In the genomic region with DNA sequence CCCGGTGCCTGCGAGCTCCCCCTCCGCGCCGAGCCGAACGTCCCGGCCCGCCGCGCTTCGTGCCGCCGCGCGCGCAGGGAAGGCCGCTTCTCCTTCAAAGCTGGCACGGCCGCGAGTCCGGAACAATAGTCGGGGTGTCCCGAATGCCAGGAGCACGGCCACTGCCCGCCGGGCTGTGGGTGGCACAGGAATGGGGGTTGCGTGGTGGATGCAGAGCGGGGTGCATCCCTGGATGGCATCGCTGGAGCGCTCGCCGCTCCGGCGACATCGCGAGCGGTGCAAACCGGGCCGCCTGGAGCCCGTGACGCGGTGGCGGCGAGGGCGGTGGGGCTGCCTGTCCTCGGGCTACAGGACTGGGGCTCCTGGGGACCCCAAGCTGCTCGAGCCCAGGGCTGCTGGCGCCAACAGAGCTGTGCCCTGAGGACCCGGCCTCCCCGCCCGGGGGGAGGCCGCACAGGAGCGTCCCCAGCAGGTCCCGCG, we compare ENCODE assay signal across 8 cellular contexts. TPM values are rescaled to one million over a fixed set of nuclear protein-coding genes. Genes with fewer than 3 reads are reported as not detected.
A peak's percentile ranks its signal among the peaks of the same experiment; 100 is the strongest.
DNase-seq lines count a peak whose midpoint lies in the region; ATAC-seq and TF ChIP-seq lines count a peak whose summit lies in the region.

No MANE protein-coding gene starts in this region.

- BruUV-seq in PC-9 (replicated peaks; lab: Mats Ljungman, UMichigan): no TSS peak

- H3K27me3 Mint-ChIP-seq in GM23338 (ENCODE audit: insufficient read depth, low read depth, poor library complexity): peaks cover 68% of the 10 kb centered on the region
- H3K27me3 Mint-ChIP-seq in effector memory CD8-positive, alpha-beta T cell: peaks cover 51 to 80% of the 10 kb centered on the region in 2 donors

- H3K4me2 ChIP-seq in GM23338: peak overlapping the region; percentile 96
- peak overlapping the region; percentile 100 for H3K4me2 ChIP-seq in PC-9

- no peaks in the 10 kb centered on the region for H3K9me3 ChIP-seq in PC-9 (ENCODE audit: insufficient read depth, low read depth)
- H3K9me3 ChIP-seq in muscle layer of colon (ENCODE audit: low read length): no peaks in the 10 kb centered on the region

- H3K4me1 ChIP-seq in GM23338 (ENCODE audit: insufficient read depth) (peaks cover 32% of the 10 kb centered on the region), PC-9 (replicated peaks; ENCODE audit: insufficient read depth) (peaks cover 24% of the 10 kb centered on the region), muscle layer of colon (ENCODE audit: insufficient read depth, low read length) (peaks cover 24% of the 10 kb centered on the region)

- no peaks in the 10 kb centered on the region for H3K36me3 ChIP-seq in GM23338 (ENCODE audit: insufficient read depth)
- no peaks in the 10 kb centered on the region for H3K36me3 ChIP-seq in PC-9 (ENCODE audit: low read depth)
- H3K36me3 ChIP-seq in muscle layer of colon (ENCODE audit: insufficient read depth, low read length): no peaks in the 10 kb centered on the region

- H3K9me2 ChIP-seq in GM23338 (ENCODE audit: insufficient read depth) (no peaks in the 10 kb centered on the region), PC-9 (ENCODE audit: insufficient read depth) (no peaks in the 10 kb centered on the region)

- H3K4me3 ChIP-seq in GM08714 (ENCODE audit: low read length): peak overlapping the region; percentile 83
- peak overlapping the region; percentile 81 for H3K4me3 ChIP-seq in GM23338
- peak overlapping the region; percentile 69 for H3K4me3 ChIP-seq in PC-9
- H3K4me3 ChIP-seq in muscle layer of colon (ENCODE audit: low read depth in 1 of 2, low read length in 2 of 2): peak overlapping the region; percentile 67 to 88

- CTCF ChIA-PET in PC-9 (lab: Charles Lee): no interaction called here

- no peaks in the 10 kb centered on the region; the same call in 1 of the 2 replicates for H3K79me2 ChIP-seq in GM23338 (replicated peaks; ENCODE audit: insufficient read depth)
- no peaks in the 10 kb centered on the region for H3K79me2 ChIP-seq in PC-9 (ENCODE audit: low read depth)

- H3F3A ChIP-seq in GM23338 (replicated peaks; ENCODE audit: low read depth): peaks cover 14% of the 10 kb centered on the region
- 0 out of 2 replicates have a peak, but pooled peaks cover 8% of the 10 kb centered on the region for H3F3A ChIP-seq in PC-9 (ENCODE audit: insufficient read depth, low read depth)

- H3K27ac Mint-ChIP-seq in GM23338: no peak overlapping the region
- H3K27ac Mint-ChIP-seq in effector memory CD8-positive, alpha-beta T cell: no peak overlapping the region

- peaks cover 81% of the 10 kb centered on the region for H3K27me3 ChIP-seq in GM23338 (ENCODE audit: insufficient read depth)
- no peaks in the 10 kb centered on the region for H3K27me3 ChIP-seq in PC-9 (ENCODE audit: insufficient read depth, low read depth)
- peaks cover 62 to 82% of the 10 kb centered on the region in 2 donors for H3K27me3 ChIP-seq in muscle layer of colon (ENCODE audit: control insufficient read depth in 1 of 2, insufficient read depth in 2 of 2, low read length in 2 of 2)

- peak overlapping the region; percentile 84; the same call in 2 of the 3 replicates for H3K4me3 Mint-ChIP-seq in GM23338
- peak overlapping the region; percentile 89 for H3K4me3 Mint-ChIP-seq in effector memory CD8-positive, alpha-beta T cell

- TF ChIP-seq CTCF in GM23338 (conservative IDR thresholded peaks at IDR 0.05; ENCODE audit: low read depth in 2 of 2) (no peak), PC-9 (conservative IDR thresholded peaks at IDR 0.05) (no peak)

- H3K36me3 Mint-ChIP-seq in GM23338 (ENCODE audit: low read depth): no peaks in the 10 kb centered on the region
- peaks cover 23% of the 10 kb centered on the region for H3K36me3 Mint-ChIP-seq in effector memory CD8-positive, alpha-beta T cell (ENCODE audit: insufficient read depth)

- ATAC-seq in GM23338: peak; percentile 4
- peak; percentile 21 for ATAC-seq in effector memory CD8-positive, alpha-beta T cell (replicated peaks)
- no peak for ATAC-seq in GM18519 (IDR thresholded peaks at IDR 0.05; ENCODE audit: low FRiP score, unreplicated experiment)

- H4K20me1 ChIP-seq in GM23338 (replicated peaks; ENCODE audit: insufficient read depth) (no peaks in the 10 kb centered on the region), PC-9 (ENCODE audit: insufficient read depth) (no peaks in the 10 kb centered on the region)

- intact Hi-C loops in PC-9 (cut with micrococcal nuclease; ENCODE audit: unreplicated experiment): loop anchor here (5.0 to 10.0 kb wide), 2 partner anchors 456 to 1752 kb away; partner anchors contain the start of genes C2orf69 and MARS2

- DNase-seq in GM23338 (ENCODE audit: low spot score) (peak; percentile 44), PC-9 (peak in 1 of 2 experiments; percentile 50), SIG-M5 (lab: John Stamatoyannopoulos, UW) (no peak)
- no peak for DNase-seq in effector memory CD8-positive, alpha-beta T cell
- DNase-seq in activated effector memory CD4-positive, alpha-beta T cell treated with anti-CD3 and anti-CD28 coated beads, Interleukin-2, amount 50 U/mL, for 16 hours: no peak

- H2AFZ ChIP-seq in GM23338 (peak overlapping the region; percentile 94), PC-9 (peak overlapping the region; percentile 84)

- H3K9ac ChIP-seq in muscle layer of colon (ENCODE audit: low read length): peak overlapping the region; percentile 1

- H3K9me3 Mint-ChIP-seq in GM23338: peaks cover 5% of the 10 kb centered on the region; the same call in 2 of the 3 replicates
- no peaks in the 10 kb centered on the region for H3K9me3 Mint-ChIP-seq in effector memory CD8-positive, alpha-beta T cell

- POLR2A ChIA-PET in PC-9 (lab: Charles Lee; ENCODE audit: unreplicated experiment): no interaction called here

- H3K27ac ChIP-seq in GM23338 (ENCODE audit: low read depth): no peak overlapping the region
- H3K27ac ChIP-seq in PC-9: peak overlapping the region; percentile 78
- peak overlapping the region; percentile 61 for H3K27ac ChIP-seq in muscle layer of colon (ENCODE audit: low read depth, low read length)

- peaks cover 23% of the 10 kb centered on the region for H3K4me1 Mint-ChIP-seq in GM23338
- H3K4me1 Mint-ChIP-seq in effector memory CD8-positive, alpha-beta T cell (ENCODE audit: low read depth in 2 of 2): peaks cover 8 to 15% of the 10 kb centered on the region in 2 donors

TF ChIP-seq in GM23338, 12 proteins besides CTCF, POLR2A, EP300 and RAD21 (continues in another document):
- TF ChIP-seq ETS1 (IDR thresholded peaks at IDR 0.05) (no peak), STAT1 (IDR thresholded peaks at IDR 0.05; ENCODE audit: unreplicated experiment) (no peak), CREB1 (CRISPR knock-in tag; IDR thresholded peaks at IDR 0.05; ENCODE audit: low read depth) (no peak), REST (IDR thresholded peaks at IDR 0.05; ENCODE audit: unreplicated experiment) (no peak), EZH2phosphoT487 (IDR thresholded peaks at IDR 0.05; ENCODE audit: unreplicated experiment) (no peak), JUNB (IDR thresholded peaks at IDR 0.05; ENCODE audit: unreplicated experiment) (no peak), ZNF331 (CRISPR knock-in tag; IDR thresholded peaks at IDR 0.05; ENCODE audit: low read depth) (no peak), POLR2AphosphoS5 (IDR thresholded peaks at IDR 0.05; ENCODE audit: low read depth) (no peak), NANOG (IDR thresholded peaks at IDR 0.05; ENCODE audit: borderline replicate concordance) (no peak), ZNF114 (CRISPR knock-in tag; IDR thresholded peaks at IDR 0.05) (no peak)

RNA-seq across cellular contexts. Expression of gene SATB2, which starts 1.1 kb away (rescaled TPM):
- total RNA-seq in GM23338 (2014; rRNA removed; shearing (Covaris generic)): 5.7 and 6.0 TPM in 2 replicates
- polyA plus RNA-seq in GM23338 (2016; fragmentation: Nextera tagmentation; extraction: Ambion mirVana): 1.6 and 2.0 TPM in 2 replicates
- 7.3 and 7.8 TPM in 2 replicates for total RNA-seq in PC-9 (2021)
